Comparison of ENCODE assay signal across 1 cellular context in genomic region chr7:22726345-22726848, GRCh38.
TF ChIP-seq lines count a peak whose summit lies in the region.

No MANE protein-coding gene starts in this region.

TF ChIP-seq in K562, 482 proteins besides CTCF, POLR2A, EP300 and RAD21 (continued from another document):
- no peak for TF ChIP-seq TAF15 (IDR thresholded peaks at IDR 0.05; ENCODE audit: low read depth, low read length)
- TF ChIP-seq ZNF707 (CRISPR knock-in tag; conservative IDR thresholded peaks at IDR 0.05) = no peak
- TF ChIP-seq RB1 (IDR thresholded peaks at IDR 0.05; ENCODE audit: low read depth) = peak; percentile 52; the same call in 1 of the 2 replicates
- 0 out of 4 replicates have a peak, but pooled peaks of 1 of the 2 experiments have one; percentile 35 for TF ChIP-seq ARNT (IDR thresholded peaks at IDR 0.05)
- TF ChIP-seq SPI1 (IDR thresholded peaks at IDR 0.05; ENCODE audit: borderline replicate concordance, low read depth, low read length) = no peak
- TF ChIP-seq ZNF282 (CRISPR knock-in tag; IDR thresholded peaks at IDR 0.05) = no peak
- TF ChIP-seq ZNF175 (CRISPR knock-in tag; IDR thresholded peaks at IDR 0.05; ENCODE audit: low read depth) = peak; percentile 71; the same call in 1 of the 2 replicates
- peak; percentile 76; the same call in 1 of the 2 replicates for TF ChIP-seq AFF4 (CRISPR knock-in tag; IDR thresholded peaks at IDR 0.05)
- no peak for TF ChIP-seq RNF2 (IDR thresholded peaks at IDR 0.05)
- no peak for TF ChIP-seq ZNF518B (CRISPR knock-in tag; IDR thresholded peaks at IDR 0.05)
- no peak for TF ChIP-seq ZNF740 (CRISPR knock-in tag; IDR thresholded peaks at IDR 0.05)
- no peak for TF ChIP-seq ZNF740 (tag; IDR thresholded peaks at IDR 0.05)
- no peak for TF ChIP-seq ZNF778 (CRISPR knock-in tag; IDR thresholded peaks at IDR 0.05)
- TF ChIP-seq ZNF668 (CRISPR knock-in tag; IDR thresholded peaks at IDR 0.05) = 0 out of 2 replicates have a peak, but pooled peaks have one; percentile 45
- peak in 1 of 2 experiments; percentile 52; a peak in 1 of 4 replicates for TF ChIP-seq RCOR1 (IDR thresholded peaks at IDR 0.05; ENCODE audit: borderline replicate concordance in 1 of 2, low read depth in 2 of 2, low read length in 2 of 2)
- no peak for TF ChIP-seq PHB (CRISPR knock-in tag; IDR thresholded peaks at IDR 0.05)
- TF ChIP-seq CBX3 (IDR thresholded peaks at IDR 0.05; ENCODE audit: borderline replicate concordance in 1 of 2, low read length in 2 of 2) = peak in 1 of 2 experiments; percentile 19; a peak in 1 of 3 replicates
- 0 out of 2 replicates have a peak, but pooled peaks have one; percentile 30 for TF ChIP-seq TEAD4 (IDR thresholded peaks at IDR 0.05; ENCODE audit: low read length)
- TF ChIP-seq TEAD4 (CRISPR knock-in tag; IDR thresholded peaks at IDR 0.05; ENCODE audit: borderline replicate concordance) = no peak
- TF ChIP-seq TCF3 (CRISPR knock-in tag; IDR thresholded peaks at IDR 0.05) = 0 out of 2 replicates have a peak, but pooled peaks have one; percentile 10
TF ChIP-seq in K562: peak in this region for 58.
